ENCODE assay signal across 18 cellular contexts in the genomic region with DNA sequence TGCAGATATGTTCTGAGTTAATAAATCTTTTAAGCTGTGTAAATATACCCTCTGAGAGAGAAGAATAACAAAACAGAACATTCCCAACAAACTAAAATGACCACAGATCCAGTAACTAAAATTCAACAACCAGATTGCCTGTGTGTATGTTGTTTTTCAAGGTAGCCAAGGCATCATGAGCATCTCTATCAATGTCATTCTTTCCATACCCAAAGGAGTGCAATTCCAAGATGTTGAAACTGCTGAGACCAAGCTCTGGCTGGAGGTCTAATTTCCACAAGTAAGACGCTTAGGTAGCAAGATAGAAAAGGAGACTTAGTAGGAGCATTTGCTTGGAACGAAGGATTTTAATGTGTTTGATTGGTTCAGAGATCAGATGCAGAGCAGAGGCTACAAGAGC.
A peak's percentile ranks its signal among the peaks of the same experiment; 100 is the strongest.
DNase-seq lines count a peak whose midpoint lies in the region; ATAC-seq and TF ChIP-seq lines count a peak whose summit lies in the region.
"Had no signal": no experiment of that assay in that cellular context is flagged by ENCODE, and none has a peak within 500 bp of the region (broad histone marks: within the 10 kb centered on the region; RNA-seq: fewer than 3 reads in every experiment).

No MANE protein-coding gene starts in this region.

- peaks cover 7% of the 10 kb centered on the region for H3K4me1 ChIP-seq in hepatocyte (ENCODE audit: insufficient read depth)
- peaks cover 5% of the 10 kb centered on the region for H3K4me1 ChIP-seq in right cardiac atrium (ENCODE audit: control insufficient read depth, insufficient read depth, low read length)
- H3K4me1 ChIP-seq: Caco-2, Peyer's patch had no signal

- H3K4me3 Mint-ChIP-seq in osteocyte (ENCODE audit: unreplicated experiment) = no peak overlapping the region
- H3K4me3 Mint-ChIP-seq: CD4-positive, alpha-beta T cell had no signal

- no peak overlapping the region for H3K4me2 ChIP-seq in hepatocyte

- no peaks in the 10 kb centered on the region for H3K9me2 ChIP-seq in hepatocyte (replicated peaks; ENCODE audit: insufficient read depth)

- WGBS in hepatocyte (ENCODE audit: low lambda C conversion rate, missing lambda C conversion rate) = 94% methylated on average over 2 of the region's 2 CpGs
- WGBS in right cardiac atrium = 88% methylated on average over 2 of the region's 2 CpGs

- no peaks in the 10 kb centered on the region for H3K79me2 ChIP-seq in hepatocyte

- no peak for TF ChIP-seq CTCF in AG04450 (IDR thresholded peaks at IDR 0.05; ENCODE audit: low read depth, low read length)
- TF ChIP-seq CTCF in hepatocyte (IDR thresholded peaks at IDR 0.05; ENCODE audit: poor library complexity) = no peak
- no peak for TF ChIP-seq CTCF in osteocyte (IDR thresholded peaks at IDR 0.05)

- ATAC-seq in right cardiac atrium = no peak
- ATAC-seq: HCT116 had no signal

- H3K27ac ChIP-seq in AG04450 (ENCODE audit: low read depth, low read length) = no peak overlapping the region
- peak overlapping the region; percentile 21 for H3K27ac ChIP-seq in hepatocyte
- H3K27ac ChIP-seq in right cardiac atrium (ENCODE audit: low read length) = no peak overlapping the region
- H3K27ac ChIP-seq: GM23248, Peyer's patch had no signal

- H3K36me3 Mint-ChIP-seq in osteocyte (ENCODE audit: unreplicated experiment) = peaks cover 6% of the 10 kb centered on the region

- no peaks in the 10 kb centered on the region for H3K36me3 ChIP-seq in hepatocyte (replicated peaks; ENCODE audit: insufficient read depth, low read depth)
- H3K36me3 ChIP-seq: Peyer's patch had no signal

- no peaks in the 10 kb centered on the region for H3K9me3 ChIP-seq in AG04450 (ENCODE audit: control insufficient read depth, insufficient read depth, low read length)
- H3K9me3 ChIP-seq in hepatocyte (ENCODE audit: low read depth) = no peaks in the 10 kb centered on the region
- no peaks in the 10 kb centered on the region for H3K9me3 ChIP-seq in right cardiac atrium (ENCODE audit: control insufficient read depth, low read length)
- H3K9me3 ChIP-seq: Caco-2, Peyer's patch had no signal

- no peaks in the 10 kb centered on the region for H4K20me1 ChIP-seq in hepatocyte (ENCODE audit: insufficient read depth, poor library complexity, severe bottlenecking)

- H3K27ac Mint-ChIP-seq in osteocyte (ENCODE audit: unreplicated experiment) = peak overlapping the region; percentile 86
- H3K27ac Mint-ChIP-seq: CD4-positive, alpha-beta T cell had no signal

- POLR2A ChIA-PET in AG04450 (lab: Yijun Ruan, JAX) = interaction anchor here (1.1 kb wide), 1 partner anchor 10 kb away, joined by 5 read pairs; no protein-coding TSS in a partner anchor

- no peak overlapping the region for H2AFZ ChIP-seq in hepatocyte
- H2AFZ ChIP-seq: GM23248 had no signal

- CTCF ChIA-PET in AG04450 (lab: Charles Lee) = interaction anchor here (0.7 kb wide), 1 partner anchor 277 kb away, joined by 3 read pairs; no protein-coding TSS in a partner anchor

- no peak overlapping the region for H3K4me3 ChIP-seq in AG04450 (ENCODE audit: low read depth, low read length)
- H3K4me3 ChIP-seq in hepatocyte = no peak overlapping the region
- no peak overlapping the region for H3K4me3 ChIP-seq in right cardiac atrium (ENCODE audit: low read length)
- H3K4me3 ChIP-seq: GM23248, Peyer's patch had no signal

- peak; percentile 1 for DNase-seq in AG04450 (ENCODE audit: low read depth, low spot score)
- DNase-seq in astrocyte of the hippocampus (ENCODE audit: low read depth, low spot score) = peak; percentile 14
- no peak for DNase-seq in hepatocyte (ENCODE audit: low spot score)
- no peak for DNase-seq in osteocyte (ENCODE audit: extremely low spot score, unreplicated experiment)
- no peak for DNase-seq in activated naive CD4-positive, alpha-beta T cell treated with Interleukin-2 at 50 U/mL for 16 hours
- DNase-seq in right cardiac atrium = no peak
- no peak for DNase-seq in SKM-1 (lab: John Stamatoyannopoulos, UW; ENCODE audit: unreplicated experiment)
- no peak for DNase-seq in GF-D8 (lab: John Stamatoyannopoulos, UW)
- DNase-seq: 8988T; Caco-2; CD4-positive, alpha-beta T cell; GM23248; NCI-H1092 treated with DMSO at 0.1 percent for 48 hours; NCI-H1694; NCI-H2081 treated with DMSO at 0.1 percent for 48 hours; Peyer's patch; Right ventricle myocardium superior had no signal

- peaks cover 66% of the 10 kb centered on the region for H3K4me1 Mint-ChIP-seq in osteocyte (ENCODE audit: unreplicated experiment)

- H3K27me3 Mint-ChIP-seq in osteocyte (ENCODE audit: unreplicated experiment) = no peaks in the 10 kb centered on the region
- H3K27me3 Mint-ChIP-seq: CD4-positive, alpha-beta T cell had no signal

- H3K27me3 ChIP-seq in AG04450 (ENCODE audit: control insufficient read depth, insufficient read depth, low read length) = no peaks in the 10 kb centered on the region
- no peaks in the 10 kb centered on the region for H3K27me3 ChIP-seq in hepatocyte
- no peaks in the 10 kb centered on the region for H3K27me3 ChIP-seq in right cardiac atrium (ENCODE audit: control insufficient read depth, insufficient read depth)
- H3K27me3 ChIP-seq: Peyer's patch had no signal

- no peaks in the 10 kb centered on the region for H3K9me3 Mint-ChIP-seq in osteocyte (ENCODE audit: unreplicated experiment)
- H3K9me3 Mint-ChIP-seq: CD4-positive, alpha-beta T cell had no signal

- intact Hi-C loops in right cardiac atrium (cut with DNase I) = no loop called here

Comparison
In these comparisons a context has a peak if more than half of its experiments do, and no peak if none do; other contexts are left out.
1. DNase-seq: peak in AG04450 (single experiment) and astrocyte of the hippocampus (single experiment); none in hepatocyte (single experiment), osteocyte (single experiment), activated naive CD4-positive, alpha-beta T cell treated with Interleukin-2 at 50 U/mL for 16 hours (single experiment), right cardiac atrium (0 of 3), SKM-1 (single experiment) and GF-D8 (single experiment).